In genomic region chr7:37433166-37433565, GRCh38 we compare ENCODE assay signal across 12 cellular contexts. TPM values are rescaled to one million over a fixed set of nuclear protein-coding genes. Genes with fewer than 3 reads are reported as not detected.
DNase-seq lines count a peak whose midpoint lies in the region; ATAC-seq, FAIRE-seq and TF ChIP-seq lines count a peak whose summit lies in the region.
"Had no signal": no experiment of that assay in that cellular context is flagged by ENCODE, and none has a peak within 500 bp of the region (broad histone marks: within the 10 kb centered on the region; RNA-seq: fewer than 3 reads in every experiment).

No MANE protein-coding gene starts in this region.

- H3K27ac Mint-ChIP-seq in activated T-cell treated with anti-CD3 and anti-CD28 coated beads, Interleukin-2, amount 50 U/mL, for 24 hours: peak overlapping the region; percentile 82

- H3K79me2 ChIP-seq in GM12878 (ENCODE audit: control insufficient read depth, insufficient read depth, low read length): no peaks in the 10 kb centered on the region

- DNase-seq in activated T-cell treated with anti-CD3 and anti-CD28 coated beads, Interleukin-2, amount 50 U/mL, for 24 hours: no peak
- no peak for DNase-seq in activated T-cell treated with anti-CD3 and anti-CD28 coated beads for 4 hours
- peak; percentile 24 for DNase-seq in HEK293T (ENCODE audit: extremely low spot score)
- no peak for DNase-seq in GM12878 (ENCODE audit: low read depth, low spot score)
- DNase-seq in sciatic nerve (ENCODE audit: low spot score): no peak
- no peak for DNase-seq in NCI-H146 treated with DMSO at 0.1 percent for 48 hours (lab: John Stamatoyannopoulos, UW; ENCODE audit: unreplicated experiment)
- DNase-seq in RWPE1 (ENCODE audit: low spot score): no peak
- no peak for DNase-seq in D341Med (ENCODE audit: low spot score)
- DNase-seq: activated CD4-positive, CD25-positive, alpha-beta regulatory T cell; NCI-H1092 treated with DMSO at 0.1 percent for 48 hours; PC-9 had no signal

- TF ChIP-seq EP300 in GM12878 (IDR thresholded peaks at IDR 0.05; ENCODE audit: borderline replicate concordance in 1 of 2, control insufficient read depth in 1 of 2, low read depth in 2 of 2, low read length in 2 of 2): no peak

- no peak overlapping the region for H3K4me3 ChIP-seq in GM12878
- H3K4me3 ChIP-seq: PC-9 had no signal

- no TSS peak for BruUV-seq in GM12878 (replicated peaks; lab: Mats Ljungman, UMichigan)

- H3K4me2 ChIP-seq in GM12878 (ENCODE audit: control insufficient read depth, insufficient read depth): no peak overlapping the region
- H3K4me2 ChIP-seq: PC-9 had no signal

- H3K9me3 ChIP-seq in GM12878 (replicated peaks; ENCODE audit: control insufficient read depth, insufficient read depth, low read length): no peaks in the 10 kb centered on the region

- H3K27me3 Mint-ChIP-seq in activated T-cell treated with anti-CD3 and anti-CD28 coated beads, Interleukin-2, amount 50 U/mL, for 24 hours: no peaks in the 10 kb centered on the region

- CTCF ChIA-PET in HEK293T (lab: Yijun Ruan, JAX): no interaction called here
- CTCF ChIA-PET in GM12878 (lab: Yijun Ruan, JAX): no interaction called here
- CTCF ChIA-PET in RWPE1 (lab: Yijun Ruan, JAX): no interaction called here

- no peaks in the 10 kb centered on the region for H4K20me1 ChIP-seq in GM12878 (ENCODE audit: control insufficient read depth, insufficient read depth)

- peak overlapping the region; percentile 51 for H3K4me3 Mint-ChIP-seq in activated T-cell treated with anti-CD3 and anti-CD28 coated beads, Interleukin-2, amount 50 U/mL, for 24 hours

- intact Hi-C loops in GM12878 (cut with micrococcal nuclease; ENCODE audit: unreplicated experiment): no loop called here
- intact Hi-C loops in sciatic nerve (cut with DNase I): no loop called here

- H2AFZ ChIP-seq in GM12878 (ENCODE audit: control insufficient read depth, low read depth, low read length): no peak overlapping the region
- H2AFZ ChIP-seq: PC-9 had no signal

- no peaks in the 10 kb centered on the region for H3K9me3 Mint-ChIP-seq in activated T-cell treated with anti-CD3 and anti-CD28 coated beads, Interleukin-2, amount 50 U/mL, for 24 hours

- no peaks in the 10 kb centered on the region for H3K4me1 ChIP-seq in GM12878 (ENCODE audit: control insufficient read depth, insufficient read depth, low read length)

- H3K27ac ChIP-seq in GM12878 (ENCODE audit: control insufficient read depth, insufficient read depth): no peak overlapping the region
- no peak overlapping the region for H3K27ac ChIP-seq in RWPE1
- H3K27ac ChIP-seq: PC-9 had no signal

- SMC1A ChIA-PET in GM12878 (lab: Charles Lee; ENCODE audit: uncharacterized antibody, unreplicated experiment): no interaction called here

- TF ChIP-seq RAD21 in GM12878 (IDR thresholded peaks at IDR 0.05; ENCODE audit: insufficient read depth, low read depth, low read length): 0 out of 2 replicates have a peak, but pooled peaks have one; percentile 7

- RAD21 ChIA-PET in GM12878 (lab: Charles Lee; ENCODE audit: unreplicated experiment): no interaction called here

- no peak for FAIRE-seq in GM12878 (lab: Jason Lieb, UNC)

- in situ Hi-C loops in GM12878 (cut with MboI): no loop called here

- 84% methylated on average over 3 of the region's 3 CpGs for WGBS in GM12878 (ENCODE audit: insufficient coverage, insufficient replicate concordance, low lambda C conversion rate, missing lambda C conversion rate)

- H3K27me3 ChIP-seq in GM12878 (replicated peaks in 1 of 2; ENCODE audit: control insufficient read depth in 2 of 2, insufficient read depth in 2 of 2, low read length in 1 of 2): no peaks in the 10 kb centered on the region; a peak in 1 of 4 replicates

- no peak overlapping the region for H3K9ac ChIP-seq in GM12878 (ENCODE audit: control insufficient read depth, insufficient read depth, low read length)

- peaks cover 37% of the 10 kb centered on the region for H3K36me3 Mint-ChIP-seq in activated T-cell treated with anti-CD3 and anti-CD28 coated beads, Interleukin-2, amount 50 U/mL, for 24 hours (ENCODE audit: low read depth)

- ATAC-seq in GM12878 (no peak), sciatic nerve (peak; percentile 51)

- H3K4me1 Mint-ChIP-seq in activated T-cell treated with anti-CD3 and anti-CD28 coated beads, Interleukin-2, amount 50 U/mL, for 24 hours (ENCODE audit: low read depth): peaks cover 94% of the 10 kb centered on the region

- no peaks in the 10 kb centered on the region for H3K36me3 ChIP-seq in GM12878 (ENCODE audit: control insufficient read depth in 2 of 2, insufficient read depth in 2 of 2, low read length in 1 of 2)

- POLR2A ChIA-PET in HEK293T (lab: Yijun Ruan, JAX) (no interaction called here), GM12878 (lab: Charles Lee) (no interaction called here), RWPE1 (lab: Yijun Ruan, JAX; ENCODE audit: low non-redundant PET) (no interaction called here)

- TF ChIP-seq CTCF in GM12878 (IDR thresholded peaks at IDR 0.05 in 2 of 3, conservative IDR thresholded peaks at IDR 0.05 in 1 of 3; ENCODE audit: control insufficient read depth in 2 of 3, extremely low read depth in 1 of 3, insufficient read depth in 1 of 3, low read depth in 3 of 3, low read length in 3 of 3) (no peak), RWPE1 (conservative IDR thresholded peaks at IDR 0.05; ENCODE audit: low read depth) (no peak)

- TF ChIP-seq POLR2A in GM12878 (IDR thresholded peaks at IDR 0.05; ENCODE audit: low read depth, low read length): no peak

TF ChIP-seq in HEK293T, 16 proteins besides CTCF, POLR2A, EP300 and RAD21:
- TF ChIP-seq FOXM1 (IDR thresholded peaks at IDR 0.05; ENCODE audit: borderline replicate concordance): no peak
- no peak for TF ChIP-seq PKNOX1 (IDR thresholded peaks at IDR 0.05)
- TF ChIP-seq ELF4 (IDR thresholded peaks at IDR 0.05): no peak
- TF ChIP-seq SP1 (IDR thresholded peaks at IDR 0.05): no peak
- TF ChIP-seq FOXA1 (IDR thresholded peaks at IDR 0.05): no peak
- TF ChIP-seq CTBP1 (IDR thresholded peaks at IDR 0.05; ENCODE audit: borderline replicate concordance): no peak
- no peak for TF ChIP-seq L3MBTL2 (conservative IDR thresholded peaks at IDR 0.05)
- TF ChIP-seq BHLHE40 (IDR thresholded peaks at IDR 0.05; ENCODE audit: borderline replicate concordance): no peak
- no peak for TF ChIP-seq LEF1 (IDR thresholded peaks at IDR 0.05; ENCODE audit: borderline replicate concordance)
- TF ChIP-seq ZNF384 (IDR thresholded peaks at IDR 0.05): no peak
- no peak for TF ChIP-seq SUZ12 (IDR thresholded peaks at IDR 0.05)
- no peak for TF ChIP-seq HDGF (IDR thresholded peaks at IDR 0.05; ENCODE audit: borderline replicate concordance)

TF ChIP-seq in GM12878, 131 proteins besides CTCF, POLR2A, EP300 and RAD21:
- TF ChIP-seq SREBF2 (IDR thresholded peaks at IDR 0.05; ENCODE audit: low read length): no peak

RNA-seq across cellular contexts. Expression of gene ELMO1, which starts 15.5 kb away (rescaled TPM):
- 410 and 467 TPM in 2 replicates for total RNA-seq in GM12878 (2013; cell fraction: nucleolus; rRNA removed)
- total RNA-seq in GM12878 (2014; rRNA removed) (63.2 and 74.4 TPM in 2 replicates), GM12878 (2014; rRNA removed; fragmentation: Illumina TruSeq; extraction: Trizol) (70.7 and 71.4 TPM in 2 replicates), GM12878 (2021) (74.5 and 81.6 TPM in 2 replicates), sciatic nerve (151 TPM)
- polyA plus RNA-seq in GM12878 (2011; ENCODE audit: low read depth): 34.7 TPM
- polyA plus RNA-seq in GM12878 (2011; rRNA removed) (44.1 and 67.7 TPM in 2 replicates), GM12878 (2014; fragmentation: Illumina TruSeq; extraction: Trizol) (85.9 and 92.7 TPM in 2 replicates), GM12878 (2014; fragmentation: Nextera tagmentation; extraction: Ambion mirVana) (10 to 100 TPM; 22.6 to 26.1 TPM), GM12878 (2014; rRNA removed) (41.5 and 50.0 TPM in 2 replicates), GM12878 (2016; fragmentation: Nextera tagmentation; extraction: Ambion mirVana) (10 to 100 TPM; 43.0 to 45.9 TPM)
- 66.4 and 90.6 TPM in 2 replicates for polyA plus RNA-seq in GM12878 (2011; cell fraction: cytosol; rRNA removed)
- polyA plus RNA-seq in GM12878 (2011; cell fraction: nucleus; rRNA removed): 61.5 and 64.7 TPM in 2 replicates
- 45.2 and 53.2 TPM in 2 replicates for polyA plus RNA-seq in GM12878 (2012)
- polyA minus RNA-seq in GM12878 (2011; rRNA and poly(A)+ RNA removed): 194 and 201 TPM in 2 replicates
- polyA minus RNA-seq in GM12878 (2011; cell fraction: cytosol; rRNA and poly(A)+ RNA removed): 74.2 and 82.4 TPM in 2 replicates
- 198 and 264 TPM in 2 replicates for polyA minus RNA-seq in GM12878 (2011; cell fraction: nucleus; rRNA and poly(A)+ RNA removed)
- polyA plus RNA-seq: BJ had no signal
